Comparison of ENCODE assay signal across 16 cellular contexts in genomic region chr4:62256469-62256868, GRCh38.
DNase-seq lines count a peak whose midpoint lies in the region; TF ChIP-seq lines count a peak whose summit lies in the region.
"Had no signal": no experiment of that assay in that cellular context is flagged by ENCODE, and none has a peak within 500 bp of the region (broad histone marks: within the 10 kb centered on the region; RNA-seq: fewer than 3 reads in every experiment).

No MANE protein-coding gene starts in this region.

- H3K9me3 ChIP-seq in HEK293 (ENCODE audit: control insufficient read depth, insufficient read depth, low read depth, low read length): no peaks in the 10 kb centered on the region

- no peak for TF ChIP-seq CTCF in HEK293 (tag by site-specific recombination; IDR thresholded peaks at IDR 0.05)
- no peak for TF ChIP-seq CTCF in GM13977 (IDR thresholded peaks at IDR 0.05; ENCODE audit: extremely low read depth, insufficient read depth, missing control alignments)

- no peaks in the 10 kb centered on the region for H3K36me3 ChIP-seq in HEK293 (ENCODE audit: control insufficient read depth in 2 of 2, insufficient read depth in 1 of 2, low read length in 2 of 2)

- no peaks in the 10 kb centered on the region for H3K4me1 ChIP-seq in HEK293 (ENCODE audit: control insufficient read depth, insufficient read depth, low read length)

- no peak for DNase-seq in HEK293T (ENCODE audit: extremely low spot score)
- DNase-seq in NCI-H69 (lab: John Stamatoyannopoulos, UW): peak; percentile 33
- no peak for DNase-seq in activated CD4-positive, alpha-beta T cell treated with anti-CD3 and anti-CD28 coated beads, Interleukin-2, amount 50 U/mL, for 4 hours
- no peak for DNase-seq in GM13977 (ENCODE audit: low spot score)
- DNase-seq in NOMO-1 treated with dmso at 0.1 percent for 144 hours (lab: John Stamatoyannopoulos, UW; ENCODE audit: unreplicated experiment): no peak
- DNase-seq: C1 segment of cervical spinal cord; Calu3; CD4-positive, alpha-beta memory T cell; COR-L47; DMS79; EL; GDM1; H9 had no signal

- H3K4me3 ChIP-seq in HEK293 (ENCODE audit: low read depth, low read length): no peak overlapping the region
- H3K4me3 ChIP-seq: GM12878, GM23338 had no signal

- in situ Hi-C loops in GM13977 (cut with MboI; ENCODE audit: low pct_unique_long_range_greater_than_20kb, low sequenced_read_pairs, unreplicated experiment): no loop called here

- no peak overlapping the region for H3K27ac ChIP-seq in HEK293 (ENCODE audit: extremely low read depth, low read depth, low read length)

- POLR2A ChIA-PET in HEK293 (lab: Yijun Ruan, JAX) (no interaction called here), HEK293T (lab: Yijun Ruan, JAX) (no interaction called here)

- CTCF ChIA-PET in HEK293 (lab: Yijun Ruan, JAX) (interaction anchor here (0.7 kb wide), 1 partner anchor 243 kb away, joined by 3 read pairs; no protein-coding TSS in a partner anchor), HEK293T (lab: Yijun Ruan, JAX) (no interaction called here)

TF ChIP-seq in HEK293, 187 proteins besides CTCF, POLR2A, EP300 and RAD21:
- no peak for TF ChIP-seq ZNF645 (tag by site-specific recombination; IDR thresholded peaks at IDR 0.05)
- no peak for TF ChIP-seq ZEB2 (tag by site-specific recombination; IDR thresholded peaks at IDR 0.05)
- peak; percentile 53; the same call in 1 of the 2 replicates for TF ChIP-seq TRIM28 (IDR thresholded peaks at IDR 0.05; ENCODE audit: borderline replicate concordance, low read length)
- peak; percentile 70 for TF ChIP-seq SETDB1 (IDR thresholded peaks at IDR 0.05; ENCODE audit: insufficient read length, low read length)
TF ChIP-seq in HEK293: peak in this region for 2.

TF ChIP-seq in HEK293T, 16 proteins besides CTCF, POLR2A, EP300 and RAD21:
- TF ChIP-seq FOXA1 (IDR thresholded peaks at IDR 0.05) (peak; percentile 87), CTBP1 (IDR thresholded peaks at IDR 0.05; ENCODE audit: borderline replicate concordance) (peak; percentile 77; the same call in 1 of the 2 replicates), PKNOX1 (IDR thresholded peaks at IDR 0.05) (peak; percentile 94), FOXM1 (IDR thresholded peaks at IDR 0.05; ENCODE audit: borderline replicate concordance) (no peak), NFRKB (IDR thresholded peaks at IDR 0.05) (no peak), ARNT (IDR thresholded peaks at IDR 0.05) (no peak), FOXK2 (IDR thresholded peaks at IDR 0.05) (0 out of 2 replicates have a peak, but pooled peaks have one; percentile 39), LEF1 (IDR thresholded peaks at IDR 0.05; ENCODE audit: borderline replicate concordance) (no peak)
